In genomic region chr17:57948169-57948554, GRCh38 we compare ENCODE assay signal across 13 cellular contexts. TPM values are rescaled to one million over a fixed set of nuclear protein-coding genes. Genes with fewer than 3 reads are reported as not detected.
DNase-seq lines count a peak whose midpoint lies in the region; ATAC-seq, FAIRE-seq and TF ChIP-seq lines count a peak whose summit lies in the region.
"Had no signal": no experiment of that assay in that cellular context is flagged by ENCODE, and none has a peak within 500 bp of the region (broad histone marks: within the 10 kb centered on the region; RNA-seq: fewer than 3 reads in every experiment).

No MANE protein-coding gene starts in this region.

- H3K27ac ChIP-seq in HL-60 (replicated peaks): peak overlapping the region; percentile 46
- H3K27ac ChIP-seq in mesenchymal stem cell (ENCODE audit: low read length, poor library complexity, severe bottlenecking): peak overlapping the region; percentile 98
- H3K27ac ChIP-seq in suprapubic skin: peak overlapping the region; percentile 78

- H3K4me2 ChIP-seq in mesenchymal stem cell (ENCODE audit: low read length, poor library complexity, severe bottlenecking): peak overlapping the region; percentile 41

- no peak overlapping the region for H2BK15ac ChIP-seq in mesenchymal stem cell (ENCODE audit: low read depth, poor library complexity, severe bottlenecking)

- peak overlapping the region; percentile 81 to 85 for H2BK12ac ChIP-seq in mesenchymal stem cell (ENCODE audit: low read length in 2 of 2)

- no TSS peak for BruUV-seq in MCF 10A (replicated peaks; lab: Mats Ljungman, UMichigan)

- no peak overlapping the region for H3K23ac ChIP-seq in mesenchymal stem cell (ENCODE audit: low read length in 2 of 2)

- CTCF ChIA-PET in MCF 10A (lab: Yijun Ruan, JAX): interaction anchor here (0.8 to 7.0 kb wide), 21 partner anchors 10 to 98 kb away, joined by 3 to 73 read pairs (median 7); partner anchors contain the start of genes MRPS23 and SRSF1

- peak overlapping the region; percentile 99 for H2AK5ac ChIP-seq in mesenchymal stem cell (ENCODE audit: low read length, severe bottlenecking)

- H3K4me1 ChIP-seq in mesenchymal stem cell (ENCODE audit: control insufficient read depth, insufficient read depth, low read depth, low read length): peaks cover 38% of the 10 kb centered on the region
- peaks cover 74% of the 10 kb centered on the region for H3K4me1 ChIP-seq in suprapubic skin

- peak overlapping the region; percentile 68 for H3K4me3 Mint-ChIP-seq in MCF 10A (ENCODE audit: unreplicated experiment)

- TF ChIP-seq POLR2A in suprapubic skin (IDR thresholded peaks at IDR 0.05): no peak

- TF ChIP-seq CTCF in HL-60 (IDR thresholded peaks at IDR 0.05; ENCODE audit: insufficient read depth, low read length): no peak
- TF ChIP-seq CTCF in MCF 10A (IDR thresholded peaks at IDR 0.05; ENCODE audit: unreplicated experiment): no peak
- TF ChIP-seq CTCF in suprapubic skin (IDR thresholded peaks at IDR 0.05): no peak

- H3K27ac Mint-ChIP-seq in MCF 10A (ENCODE audit: low read depth, unreplicated experiment): peak overlapping the region; percentile 83

- H3K36me3 ChIP-seq in mesenchymal stem cell (ENCODE audit: control insufficient read depth in 1 of 2, insufficient read depth in 2 of 2, low read depth in 1 of 2, low read length in 2 of 2): no peaks in the 10 kb centered on the region
- no peaks in the 10 kb centered on the region for H3K36me3 ChIP-seq in suprapubic skin

- no peaks in the 10 kb centered on the region for H3K9me3 Mint-ChIP-seq in MCF 10A (ENCODE audit: unreplicated experiment)
- H3K9me3 Mint-ChIP-seq: naive thymus-derived CD8-positive, alpha-beta T cell had no signal

- H4K8ac ChIP-seq in mesenchymal stem cell (ENCODE audit: low read length): peak overlapping the region; percentile 53

- 28% methylated on average over 5 of the region's 5 CpGs for WGBS in mesenchymal stem cell
- WGBS in suprapubic skin: 77% methylated on average over 5 of the region's 5 CpGs

- no peak overlapping the region for H2AFZ ChIP-seq in mesenchymal stem cell (ENCODE audit: low read depth, low read length)

- DNase-seq in HL-60 (ENCODE audit: low read depth in 1 of 2, low spot score in 1 of 2) (no peak), MCF 10A (ENCODE audit: unreplicated experiment) (no peak), mesenchymal stem cell (peak; percentile 43), suprapubic skin (ENCODE audit: low spot score in 2 of 2) (no peak), NCI-H226 (no peak), islet precursor cell (no peak), GM19239 (ENCODE audit: insufficient read length, low spot score) (no peak)
- DNase-seq: activated naive CD4-positive, alpha-beta T cell treated with Interleukin-2 at 50 U/mL for 16 hours; DMS79; naive thymus-derived CD8-positive, alpha-beta T cell; NCI-H526 had no signal

- no peak for FAIRE-seq in GM19239 (lab: Jason Lieb, UNC)
- FAIRE-seq: TTC549 had no signal

- H2BK5ac ChIP-seq in mesenchymal stem cell (ENCODE audit: low read depth, low read length, poor library complexity, severe bottlenecking): peak overlapping the region; percentile 95

- TF ChIP-seq EP300 in suprapubic skin (IDR thresholded peaks at IDR 0.05): no peak

- H3K9ac ChIP-seq in mesenchymal stem cell (ENCODE audit: low read length): peak overlapping the region; percentile 85

- H3K4me1 Mint-ChIP-seq in MCF 10A (ENCODE audit: insufficient read depth, unreplicated experiment): peaks cover 49% of the 10 kb centered on the region

- no peak for ATAC-seq in HG03432 (IDR thresholded peaks at IDR 0.05; ENCODE audit: unreplicated experiment)
- ATAC-seq: naive thymus-derived CD8-positive, alpha-beta T cell had no signal

- intact Hi-C loops in MCF 10A (cut with micrococcal nuclease): loop anchor here (2.0 kb wide), 4 partner anchors 39 to 73 kb away; no protein-coding TSS in a partner anchor

- no peaks in the 10 kb centered on the region for H3K27me3 Mint-ChIP-seq in MCF 10A (ENCODE audit: insufficient read depth, unreplicated experiment)

- H3K36me3 Mint-ChIP-seq in MCF 10A (ENCODE audit: insufficient read depth, unreplicated experiment): no peaks in the 10 kb centered on the region
- H3K36me3 Mint-ChIP-seq: naive thymus-derived CD8-positive, alpha-beta T cell had no signal

- POLR2A ChIA-PET in MCF 10A (lab: Yijun Ruan, JAX): interaction anchor here (0.5 to 10.2 kb wide), 17 partner anchors 37 to 100 kb away, joined by 3 to 102 read pairs (median 6); partner anchors contain the start of genes MRPS23 and SRSF1

- H3K18ac ChIP-seq in mesenchymal stem cell (ENCODE audit: low read depth in 1 of 2, low read length in 2 of 2): peak overlapping the region; percentile 49 to 70

- peaks cover 2% of the 10 kb centered on the region for H3K79me1 ChIP-seq in mesenchymal stem cell (replicated peaks; ENCODE audit: low read length, poor library complexity, severe bottlenecking)

- peak overlapping the region; percentile 87 to 95 for H3K4ac ChIP-seq in mesenchymal stem cell (ENCODE audit: low read depth in 1 of 2, low read length in 2 of 2)

- no peak overlapping the region for H2BK120ac ChIP-seq in mesenchymal stem cell (ENCODE audit: low read depth, low read length)

- H4K91ac ChIP-seq in mesenchymal stem cell (ENCODE audit: low read length): peak overlapping the region; percentile 90

- H3K27me3 ChIP-seq in HL-60 (ENCODE audit: insufficient read depth, poor library complexity, severe bottlenecking): no peaks in the 10 kb centered on the region
- H3K27me3 ChIP-seq in mesenchymal stem cell (ENCODE audit: control insufficient read depth in 1 of 2, insufficient read depth in 1 of 2, low read length in 2 of 2): no peaks in the 10 kb centered on the region
- no peaks in the 10 kb centered on the region for H3K27me3 ChIP-seq in suprapubic skin

- H3K9me3 ChIP-seq in mesenchymal stem cell (ENCODE audit: control insufficient read depth, low read length) (no peaks in the 10 kb centered on the region), suprapubic skin (no peaks in the 10 kb centered on the region)

- H3K14ac ChIP-seq in mesenchymal stem cell (ENCODE audit: low read length in 2 of 2): peak overlapping the region in 1 of 2 experiments; percentile 20

- no peak overlapping the region for H3K4me3 ChIP-seq in HL-60 (replicated peaks; ENCODE audit: insufficient read depth, low read length)
- no peak overlapping the region for H3K4me3 ChIP-seq in mesenchymal stem cell (ENCODE audit: insufficient read depth in 1 of 2, low read depth in 1 of 2, low read length in 2 of 2)
- H3K4me3 ChIP-seq in suprapubic skin: no peak overlapping the region

RNA-seq across cellular contexts. Expression of gene CUEDC1, which starts 7.0 kb away (rescaled TPM):
- total RNA-seq in MCF 10A (2022): 15.6 and 21.5 TPM in 2 replicates
- polyA plus RNA-seq in mesenchymal stem cell (2013, experiment 1 of 2): 23.1 TPM
- 22.1 TPM for polyA plus RNA-seq in mesenchymal stem cell (2013, experiment 2 of 2)
- total RNA-seq in suprapubic skin: 10 to 100 TPM in 2 of 4 donors, 1 to 10 TPM in 2; 5.1 to 34.2 (median 12.8) TPM
- polyA plus RNA-seq: naive thymus-derived CD8-positive, alpha-beta T cell had no signal

RNA-seq across cellular contexts. Expression of gene VEZF1, which starts 39.9 kb away (rescaled TPM):
- total RNA-seq in MCF 10A (2022) (66.8 and 69.1 TPM in 2 replicates), suprapubic skin (10 to 100 TPM; 45.3 to 76.0 (median 63.7) TPM)
- polyA plus RNA-seq in mesenchymal stem cell (2013, experiment 1 of 2): 45.1 TPM
- 43.6 TPM for polyA plus RNA-seq in mesenchymal stem cell (2013, experiment 2 of 2)

RNA-seq across cellular contexts. Expression of gene SRSF1, which starts 58.9 kb away (rescaled TPM):
- total RNA-seq in MCF 10A (2022) (381 and 493 TPM in 2 replicates), suprapubic skin (100 to 1,000 TPM; 108 to 172 (median 125) TPM)
- polyA plus RNA-seq in mesenchymal stem cell (2013, experiment 1 of 2): 121 TPM
- 123 TPM for polyA plus RNA-seq in mesenchymal stem cell (2013, experiment 2 of 2)

Comparison
In these comparisons a context has a peak if more than half of its experiments do, and no peak if none do; other contexts are left out.
1. H3K27ac ChIP-seq: peak in every context shown above with its lines; median percentile 98 in mesenchymal stem cell; 78 in suprapubic skin; 46 in HL-60.